In genomic region chr1:168362991-168363390, GRCh38 we compare ENCODE assay signal across 11 cellular contexts.
DNase-seq lines count a peak whose midpoint lies in the region; FAIRE-seq and TF ChIP-seq lines count a peak whose summit lies in the region.
"Had no signal": no experiment of that assay in that cellular context is flagged by ENCODE, and none has a peak within 500 bp of the region (broad histone marks: within the 10 kb centered on the region; RNA-seq: fewer than 3 reads in every experiment).

No MANE protein-coding gene starts in this region.

- peaks cover 24% of the 10 kb centered on the region for H3K4me1 Mint-ChIP-seq in activated naive CD4-positive, alpha-beta T cell treated with anti-CD3 and anti-CD28 coated beads, Interleukin-2, amount 50 U/mL, for 24 hours

- H3K9me3 ChIP-seq in stomach, result no peaks in the 10 kb centered on the region
- H3K9me3 ChIP-seq: thyroid gland had no signal

- peaks cover 0 to 11% (median 3%) of the 10 kb centered on the region in 4 donors for H3K4me1 ChIP-seq in stomach
- H3K4me1 ChIP-seq: thyroid gland had no signal

- peak overlapping the region; percentile 72 for H3K4me3 Mint-ChIP-seq in activated naive CD4-positive, alpha-beta T cell treated with anti-CD3 and anti-CD28 coated beads, Interleukin-2, amount 50 U/mL, for 24 hours
- H3K4me3 Mint-ChIP-seq: nephron had no signal

- intact Hi-C loops in stomach (cut with DNase I; ENCODE audit: low total_unique reads), result no loop called here

- H3K27me3 ChIP-seq in stomach, result no peaks in the 10 kb centered on the region
- H3K27me3 ChIP-seq: thyroid gland had no signal

- TF ChIP-seq POLR2A in stomach (IDR thresholded peaks at IDR 0.05) (no peak), GM12891 (IDR thresholded peaks at IDR 0.05; ENCODE audit: low read depth, low read length) (no peak)

- TF ChIP-seq EP300 in stomach (IDR thresholded peaks at IDR 0.05), result no peak

- H3K4me3 ChIP-seq in stomach, result no peak overlapping the region
- H3K4me3 ChIP-seq: thyroid gland had no signal

- TF ChIP-seq CTCF in stomach (IDR thresholded peaks at IDR 0.05), result no peak

- peak; percentile 23 for DNase-seq in activated CD8-positive, alpha-beta memory T cell treated with anti-CD3 and anti-CD28 coated beads, Interleukin-2, amount 50 U/mL, for 24 hours (ENCODE audit: extremely low read depth)
- no peak for DNase-seq in activated CD8-positive, alpha-beta memory T cell treated with anti-CD3 and anti-CD28 coated beads for 24 hours
- DNase-seq in T-helper 2 cell, result peak in 4 of 5 experiments; percentile 14 to 98 (median 50)
- peak; percentile 15 for DNase-seq in stimulated activated CD8-positive, alpha-beta memory T cell treated with anti-CD3 and anti-CD28 coated beads, Interleukin-4, amount 100 ng/mL, for 24 hours (ENCODE audit: low read depth)
- DNase-seq in stomach, result no peak
- DNase-seq in GM12891 (ENCODE audit: insufficient read length, low spot score), result no peak
- no peak for DNase-seq in iPS-NIHi11 (ENCODE audit: low spot score)
- DNase-seq: NCI-H446 treated with DMSO at 0.1 percent for 48 hours, thyroid gland had no signal

- no peaks in the 10 kb centered on the region for H3K9me3 Mint-ChIP-seq in activated naive CD4-positive, alpha-beta T cell treated with anti-CD3 and anti-CD28 coated beads, Interleukin-2, amount 50 U/mL, for 24 hours
- H3K9me3 Mint-ChIP-seq: nephron had no signal

- H3K27ac Mint-ChIP-seq in activated naive CD4-positive, alpha-beta T cell treated with anti-CD3 and anti-CD28 coated beads, Interleukin-2, amount 50 U/mL, for 24 hours, result peak overlapping the region; percentile 21
- H3K27ac Mint-ChIP-seq: nephron had no signal

- H3K27ac ChIP-seq in stomach, result no peak overlapping the region
- H3K27ac ChIP-seq: thyroid gland had no signal

- no peaks in the 10 kb centered on the region for H3K36me3 ChIP-seq in stomach
- H3K36me3 ChIP-seq: thyroid gland had no signal

- FAIRE-seq in GM12891 (lab: Jason Lieb, UNC), result no peak

- peaks cover 1% of the 10 kb centered on the region for H3K27me3 Mint-ChIP-seq in activated naive CD4-positive, alpha-beta T cell treated with anti-CD3 and anti-CD28 coated beads, Interleukin-2, amount 50 U/mL, for 24 hours

- WGBS in stomach, 5 donors, result 63 to 75% (median 73%) methylated on average over 4 of the region's 4 CpGs

- H3K36me3 Mint-ChIP-seq in activated naive CD4-positive, alpha-beta T cell treated with anti-CD3 and anti-CD28 coated beads, Interleukin-2, amount 50 U/mL, for 24 hours, result no peaks in the 10 kb centered on the region

TF ChIP-seq in GM12891, 5 proteins besides CTCF, POLR2A, EP300 and RAD21:
- TF ChIP-seq PAX5 (IDR thresholded peaks at IDR 0.05; ENCODE audit: insufficient read depth, low read length, severe bottlenecking), result no peak
- TF ChIP-seq POLR2AphosphoS5 (IDR thresholded peaks at IDR 0.05; ENCODE audit: low read depth, low read length), result no peak
- TF ChIP-seq POU2F2 (IDR thresholded peaks at IDR 0.05; ENCODE audit: low read depth, low read length), result no peak
- TF ChIP-seq SPI1 (IDR thresholded peaks at IDR 0.05; ENCODE audit: low read depth, low read length), result no peak
- no peak for TF ChIP-seq TAF1 (IDR thresholded peaks at IDR 0.05; ENCODE audit: low read depth, low read length)

Comparison
In these comparisons a context has a peak if more than half of its experiments do, and no peak if none do; other contexts are left out.
1. DNase-seq: peak in activated CD8-positive, alpha-beta memory T cell treated with anti-CD3 and anti-CD28 coated beads, Interleukin-2, amount 50 U/mL, for 24 hours (single experiment), T-helper 2 cell (4 of 5) and stimulated activated CD8-positive, alpha-beta memory T cell treated with anti-CD3 and anti-CD28 coated beads, Interleukin-4, amount 100 ng/mL, for 24 hours (single experiment); none in activated CD8-positive, alpha-beta memory T cell treated with anti-CD3 and anti-CD28 coated beads for 24 hours (single experiment), stomach (single experiment), GM12891 (single experiment) and iPS-NIHi11 (single experiment).